Comparison of ENCODE assay signal across 11 cellular contexts in genomic region chr18:46051731-46052461, GRCh38. TPM values are rescaled to one million over a fixed set of nuclear protein-coding genes. Genes with fewer than 3 reads are reported as not detected.
DNase-seq lines count a peak whose midpoint lies in the region; ATAC-seq and TF ChIP-seq lines count a peak whose summit lies in the region.
"Had no signal": no experiment of that assay in that cellular context is flagged by ENCODE, and none has a peak within 500 bp of the region (broad histone marks: within the 10 kb centered on the region; RNA-seq: fewer than 3 reads in every experiment).

No MANE protein-coding gene starts in this region.

- H2AFZ ChIP-seq in mammary epithelial cell (ENCODE audit: low read depth, low read length), result no peak overlapping the region

- H3K4me3 Mint-ChIP-seq in stimulated activated memory B cell treated with anti-CD40 and anti-IgM and Interleukin-4, amounts not matched to agents 10 μg/mL and 1 μg/mL and 100 μg/mL, for 72 hours, result no peak overlapping the region

- H3K27me3 Mint-ChIP-seq in stimulated activated memory B cell treated with anti-CD40 and anti-IgM and Interleukin-4, amounts not matched to agents 10 μg/mL and 1 μg/mL and 100 μg/mL, for 72 hours, result no peaks in the 10 kb centered on the region

- no peaks in the 10 kb centered on the region for H3K4me1 Mint-ChIP-seq in stimulated activated memory B cell treated with anti-CD40 and anti-IgM and Interleukin-4, amounts not matched to agents 10 μg/mL and 1 μg/mL and 100 μg/mL, for 72 hours

- H3K27ac Mint-ChIP-seq in stimulated activated memory B cell treated with anti-CD40 and anti-IgM and Interleukin-4, amounts not matched to agents 10 μg/mL and 1 μg/mL and 100 μg/mL, for 72 hours, result no peak overlapping the region

- H3K27ac ChIP-seq in mammary epithelial cell (ENCODE audit: insufficient read depth, low read depth, low read length) (peak overlapping the region; percentile 46), left lung (peak overlapping the region; percentile 50 to 71)

- H3K4me1 ChIP-seq in mammary epithelial cell (ENCODE audit: insufficient read depth, low read length) (peaks cover 21% of the 10 kb centered on the region), left lung (peaks cover 3 to 75% of the 10 kb centered on the region in 2 donors)

- no peak overlapping the region for H3K4me3 ChIP-seq in mammary epithelial cell (replicated peaks in 1 of 3; ENCODE audit: insufficient read depth in 1 of 3, low read depth in 2 of 3, low read length in 3 of 3)
- H3K4me3 ChIP-seq in left lung, result no peak overlapping the region

- H3K36me3 ChIP-seq in mammary epithelial cell (ENCODE audit: insufficient read depth, low read length) (no peaks in the 10 kb centered on the region), left lung (no peaks in the 10 kb centered on the region)

- H3K9me3 Mint-ChIP-seq in stimulated activated memory B cell treated with anti-CD40 and anti-IgM and Interleukin-4, amounts not matched to agents 10 μg/mL and 1 μg/mL and 100 μg/mL, for 72 hours, result no peaks in the 10 kb centered on the region

- in situ Hi-C loops in mammary epithelial cell (cut with MboI; ENCODE audit: low sequenced_read_pairs in 2 of 2), result no loop called here

- TSS peak; percentile 42 for BruUV-seq in mammary epithelial cell (replicated peaks; lab: Mats Ljungman, UMichigan)

- H3K36me3 Mint-ChIP-seq in stimulated activated memory B cell treated with anti-CD40 and anti-IgM and Interleukin-4, amounts not matched to agents 10 μg/mL and 1 μg/mL and 100 μg/mL, for 72 hours, result no peaks in the 10 kb centered on the region

- dilution Hi-C loops in mammary epithelial cell (cut with HindIII; ENCODE audit: low sequenced_read_pairs), result loop anchor here (5.0 kb wide), 1 partner anchor 55 kb away; no protein-coding TSS in a partner anchor

- H3K4me2 ChIP-seq in mammary epithelial cell (ENCODE audit: insufficient read depth, low read depth, low read length), result no peak overlapping the region

- intact Hi-C loops in mammary epithelial cell (cut with micrococcal nuclease) (no loop called here), left lung (cut with DNase I) (no loop called here)

- TF ChIP-seq CTCF in mammary epithelial cell (conservative IDR thresholded peaks at IDR 0.05 in 1 of 2, IDR thresholded peaks at IDR 0.05 in 1 of 2; ENCODE audit: extremely low read depth in 1 of 2, insufficient read depth in 1 of 2, low read depth in 1 of 2, low read length in 2 of 2) (no peak), left lung (IDR thresholded peaks at IDR 0.05) (no peak)

- DNase-seq in mammary epithelial cell (peak; percentile 94), left lung (no peak), iPS-NIHi7 (ENCODE audit: extremely low spot score) (no peak), DMS153 treated with DMSO at 0.1 percent for 48 hours (lab: John Stamatoyannopoulos, UW; ENCODE audit: unreplicated experiment) (no peak), GM19238 (ENCODE audit: insufficient read length, low spot score) (no peak)
- DNase-seq: activated CD4-positive, CD25-positive, alpha-beta regulatory T cell treated with anti-CD3 and anti-CD28 coated beads, Interleukin-2, amount 50 U/mL, for 72 hours; activated naive CD4-positive, alpha-beta T cell; NCI-H2029 had no signal

- ATAC-seq in HG02610 (IDR thresholded peaks at IDR 0.05; ENCODE audit: unreplicated experiment), result peak; percentile 39
- peak; percentile 90 for ATAC-seq in left lung
- peak; percentile 22 for ATAC-seq in stimulated activated memory B cell treated with anti-CD40 and anti-IgM and Interleukin-4, amounts not matched to agents 10 μg/mL and 1 μg/mL and 100 μg/mL, for 72 hours
- no peak for ATAC-seq in GM18867 (IDR thresholded peaks at IDR 0.05; ENCODE audit: unreplicated experiment)

- CTCF ChIA-PET in mammary epithelial cell (lab: Charles Lee; ENCODE audit: low non-redundant PET), result interaction anchor here (0.6 kb wide), 1 partner anchor 276 kb away, joined by 4 read pairs; no protein-coding TSS in a partner anchor

- H3K27me3 ChIP-seq in mammary epithelial cell (ENCODE audit: insufficient read depth, low read length) (no peaks in the 10 kb centered on the region), left lung (no peaks in the 10 kb centered on the region)

- WGBS in mammary epithelial cell (ENCODE audit: low coverage, missing lambda C conversion rate), result 79% methylated on average over 6 of the region's 6 CpGs

- no peak overlapping the region for H3K9ac ChIP-seq in mammary epithelial cell (ENCODE audit: insufficient read depth, low read length)

- H3K9me3 ChIP-seq in mammary epithelial cell (replicated peaks; ENCODE audit: insufficient read depth, low read length) (no peaks in the 10 kb centered on the region), left lung (no peaks in the 10 kb centered on the region)

- peaks cover 84% of the 10 kb centered on the region for H3K79me2 ChIP-seq in mammary epithelial cell (ENCODE audit: insufficient read depth, low read length)

- H4K20me1 ChIP-seq in mammary epithelial cell (ENCODE audit: insufficient read depth, low read length), result no peaks in the 10 kb centered on the region

RNA-seq across cellular contexts. Expression of gene PSTPIP2, which starts 20.2 kb away (rescaled TPM):
- 10 to 100 TPM; 33.2 to 33.7 TPM for total RNA-seq in mammary epithelial cell
- 27.2 TPM for polyA plus RNA-seq in mammary epithelial cell
- polyA minus RNA-seq in mammary epithelial cell, result 21.2 TPM
- total RNA-seq in left lung, result 10 to 100 TPM; 14.2 to 21.8 TPM

RNA-seq across cellular contexts. Expression of gene ATP5F1A, which starts 46.2 kb away (rescaled TPM):
- total RNA-seq in mammary epithelial cell (100 to 1,000 TPM; 345 to 516 TPM), left lung (100 to 1,000 TPM; 310 to 340 TPM)
- 569 TPM for polyA plus RNA-seq in mammary epithelial cell
- 555 TPM for polyA minus RNA-seq in mammary epithelial cell

RNA-seq across cellular contexts. Expression of gene HAUS1, which starts 52.3 kb away (rescaled TPM):
- 10 to 100 TPM; 12.3 to 26.3 TPM for total RNA-seq in mammary epithelial cell
- polyA plus RNA-seq in mammary epithelial cell, result 47.8 TPM
- 25.0 TPM for polyA minus RNA-seq in mammary epithelial cell
- total RNA-seq in left lung, result 10 to 100 TPM; 19.0 to 26.5 TPM
